Comparison of ENCODE assay signal across 8 cellular contexts in genomic region chr3:131341761-131342160, GRCh38.
"Had no signal": no experiment of that assay in that cellular context is flagged by ENCODE, and none has a peak within 500 bp of the region (broad histone marks: within the 10 kb centered on the region; RNA-seq: fewer than 3 reads in every experiment).

No MANE protein-coding gene starts in this region.

- ATAC-seq: GM12878 had no signal

- H3K4me3 ChIP-seq: GM12878 had no signal

- DNase-seq: GDM1, GF-D8 had no signal

- FAIRE-seq: G401.6, GM12878, GM12891, GM12892, GM18507, GM19239 had no signal
